In the genomic region with DNA sequence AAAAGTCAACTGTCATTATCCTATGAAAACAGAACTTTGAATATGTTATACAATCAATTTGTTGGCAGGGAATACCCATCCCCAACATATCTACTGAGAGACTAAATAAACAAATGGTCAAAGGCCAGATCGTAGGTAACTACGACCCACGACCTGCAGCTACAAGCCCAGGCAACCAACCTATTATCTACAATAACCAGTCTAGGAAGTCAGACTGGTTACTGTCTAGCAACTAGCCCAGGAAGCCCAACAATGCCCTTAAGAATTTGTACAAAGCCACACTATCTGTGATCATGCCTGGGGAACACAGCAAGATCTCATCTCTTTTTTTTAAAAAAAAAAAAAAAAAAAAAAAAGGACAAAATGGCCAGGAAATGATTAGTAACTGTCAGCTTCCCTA, we compare ENCODE assay signal across 25 cellular contexts.
"Had no signal": no experiment of that assay in that cellular context is flagged by ENCODE, and none has a peak within 500 bp of the region (broad histone marks: within the 10 kb centered on the region; RNA-seq: fewer than 3 reads in every experiment).

No MANE protein-coding gene starts in this region.

- H3K4me3 ChIP-seq: heart right ventricle, left ventricle myocardium inferior, lower lobe of right lung, ovary, psoas muscle, thoracic aorta, tibial nerve, upper lobe of right lung, uterus had no signal

- H3K36me3 ChIP-seq: esophagus muscularis mucosa, heart right ventricle, left ventricle myocardium inferior, lower lobe of right lung, ovary, thoracic aorta, tibial nerve, upper lobe of right lung, uterus had no signal

- ATAC-seq: foreskin keratinocyte; heart right ventricle; left colon; lower lobe of right lung; naive thymus-derived CD8-positive, alpha-beta T cell; psoas muscle; right cardiac atrium; stimulated activated naive B cell treated with anti-CD40 and anti-IgM and Interleukin-4, amounts not matched to agents 10 μg/mL and 1 μg/mL and 100 μg/mL, for 72 hours; upper lobe of right lung had no signal

- FAIRE-seq: islet of Langerhans, small intestine had no signal

- DNase-seq: cortex of kidney; effector CD4-positive, alpha-beta T cell; foreskin keratinocyte; glutamatergic neuron; heart right ventricle; hippocampal formation; left colon; left ventricle myocardium inferior; lower lobe of right lung; naive thymus-derived CD8-positive, alpha-beta T cell; occipital lobe; ovary; posterior cingulate gyrus; psoas muscle; right cardiac atrium; small intestine; stimulated activated CD4-positive, alpha-beta T cell treated with anti-CD3 and anti-CD28 coated beads, Interleukin-15, amount 100 ng/mL, for 24 hours; stimulated activated CD4-positive, alpha-beta T cell treated with anti-CD3 and anti-CD28 coated beads, Interleukin-2, amount 100 ng/mL, for 48 hours; stimulated activated naive B cell treated with anti-CD40 and anti-IgM and Interleukin-4, amounts not matched to agents 10 μg/mL and 1 μg/mL and 100 μg/mL, for 72 hours; upper lobe of right lung; uterus had no signal

- H3K27me3 ChIP-seq: esophagus muscularis mucosa, foreskin keratinocyte, heart right ventricle, ovary, tibial nerve, upper lobe of right lung, uterus had no signal
